ENCODE assay signal across 9 cellular contexts in genomic region chr1:150627821-150628410, GRCh38. TPM values are rescaled to one million over a fixed set of nuclear protein-coding genes. Genes with fewer than 3 reads are reported as not detected.
DNase-seq lines count a peak whose midpoint lies in the region; ATAC-seq and TF ChIP-seq lines count a peak whose summit lies in the region.
"Had no signal": no experiment of that assay in that cellular context is flagged by ENCODE, and none has a peak within 500 bp of the region (broad histone marks: within the 10 kb centered on the region; RNA-seq: fewer than 3 reads in every experiment).

No MANE protein-coding gene starts in this region.

- H3K4ac ChIP-seq in IMR-90 (ENCODE audit: low read depth, low read length), result no peak overlapping the region

- intact Hi-C loops in IMR-90 (cut with micrococcal nuclease), result loop anchor here (2.0 kb wide), 1 partner anchor 185 kb away; no protein-coding TSS in a partner anchor
- intact Hi-C loops in naive thymus-derived CD4-positive, alpha-beta T cell (cut with micrococcal nuclease), result loop anchor here (2.0 to 5.0 kb wide), 5 partner anchors 67 to 359 kb away; partner anchors contain the start of genes APH1A (in 1 of the 2), CERS2 (in 1 of the 2), CTSS (in 1 of the 2) and SETDB1 (in 1 of the 2)

- no peak for TF ChIP-seq POLR2A in IMR-90 (IDR thresholded peaks at IDR 0.05; ENCODE audit: low read depth, low read length)

- H3K79me1 ChIP-seq in IMR-90 (ENCODE audit: low read depth in 1 of 2, low read length in 2 of 2), result peaks cover 27 to 47% of the 10 kb centered on the region in 2 experiments

- H3K4me1 Mint-ChIP-seq in naive thymus-derived CD4-positive, alpha-beta T cell, result peaks cover 0 to 52% (median 19%) of the 10 kb centered on the region in 7 donors

- no CpG with 5 or more reads among the region's 5 CpGs for WGBS in IMR-90 (ENCODE audit: extremely low coverage in 2 of 2, insufficient read length in 1 of 2), 2 experiments
- WGBS in ectodermal cell, 2 experiments, result 83 to 85% methylated on average over 5 of the region's 5 CpGs

- POLR2A ChIA-PET in IMR-90 (lab: Charles Lee; ENCODE audit: unreplicated experiment), result no interaction called here
- POLR2A ChIA-PET in naive thymus-derived CD4-positive, alpha-beta T cell (lab: Charles Lee), result interaction anchor here (0.6 to 5.8 kb wide), 15 partner anchors 13 to 1001 kb away, joined by 3 to 107 read pairs (median 4); partner anchors contain the start of genes FALEC, MCL1 and RPRD2

- H3K9me3 ChIP-seq in BLaER1, result no peaks in the 10 kb centered on the region
- H3K9me3 ChIP-seq in IMR-90 (ENCODE audit: control insufficient read depth, insufficient read depth, low read length), result no peaks in the 10 kb centered on the region
- H3K9me3 ChIP-seq in ectodermal cell (ENCODE audit: control insufficient read depth, low read length), result no peaks in the 10 kb centered on the region
- H3K9me3 ChIP-seq in naive thymus-derived CD4-positive, alpha-beta T cell (ENCODE audit: control insufficient read depth in 2 of 3, low read length in 3 of 3), result no peaks in the 10 kb centered on the region

- H3K36me3 Mint-ChIP-seq in naive thymus-derived CD4-positive, alpha-beta T cell, result peaks cover 4 to 37% (median 22%) of the 10 kb centered on the region in 5 donors

- H2BK5ac ChIP-seq in IMR-90 (ENCODE audit: low read depth, low read length, poor library complexity, severe bottlenecking), result no peak overlapping the region

- H2BK120ac ChIP-seq in IMR-90 (ENCODE audit: low read depth, low read length), result no peak overlapping the region

- CTCF ChIA-PET in IMR-90 (lab: Yijun Ruan, JAX), result interaction anchor here (0.6 kb wide), 2 partner anchors 95 to 221 kb away, joined by 3 read pairs; no protein-coding TSS in a partner anchor
- CTCF ChIA-PET in naive thymus-derived CD4-positive, alpha-beta T cell (lab: Charles Lee), result interaction anchor here (0.6 to 4.0 kb wide), 4 partner anchors 10 to 66 kb away, joined by 3 to 57 read pairs (median 4); partner anchors contain the start of gene MCL1

- peak overlapping the region in 3 of 10 donors; percentile 39 to 64 (median 45) for H3K4me3 Mint-ChIP-seq in naive thymus-derived CD4-positive, alpha-beta T cell

- no peak overlapping the region for H3K14ac ChIP-seq in IMR-90 (replicated peaks; ENCODE audit: low read depth, low read length)

- no peak overlapping the region for H2BK20ac ChIP-seq in IMR-90 (ENCODE audit: low read depth, low read length)

- no peak for TF ChIP-seq CTCF in IMR-90 (conservative IDR thresholded peaks at IDR 0.05; ENCODE audit: low read depth, low read length)

- no peak for ATAC-seq in IMR-90 (ENCODE audit: low read depth)
- no peak for ATAC-seq in naive thymus-derived CD4-positive, alpha-beta T cell

- H4K20me1 ChIP-seq in BLaER1 (peaks cover 16% of the 10 kb centered on the region; the same call in 1 of the 2 replicates), IMR-90 (ENCODE audit: insufficient read depth, low read length) (no peaks in the 10 kb centered on the region; the same call in 1 of the 2 replicates)

- H4K5ac ChIP-seq in IMR-90 (ENCODE audit: low read depth, low read length), result no peak overlapping the region

- TF ChIP-seq RAD21 in IMR-90 (IDR thresholded peaks at IDR 0.05; ENCODE audit: low read length), result no peak

- peaks cover 26% of the 10 kb centered on the region for H3K4me1 ChIP-seq in BLaER1
- no peaks in the 10 kb centered on the region; the same call in 1 of the 2 replicates for H3K4me1 ChIP-seq in IMR-90 (ENCODE audit: control insufficient read depth, insufficient read depth, low read length)
- H3K4me1 ChIP-seq in ectodermal cell (ENCODE audit: control insufficient read depth, insufficient read depth, low read length), result no peaks in the 10 kb centered on the region
- H3K4me1 ChIP-seq in naive thymus-derived CD4-positive, alpha-beta T cell (ENCODE audit: control insufficient read depth in 2 of 2, insufficient read depth in 2 of 2, low read length in 2 of 2), result peaks cover 15 to 18% of the 10 kb centered on the region in 2 donors

- DNase-seq in IMR-90 (no peak), hepatic stellate cell (ENCODE audit: low spot score) (no peak), C1 segment of cervical spinal cord (lab: John Stamatoyannopoulos, UW) (no peak), medulla oblongata (ENCODE audit: extremely low spot score) (no peak)
- no peak for DNase-seq in naive thymus-derived CD4-positive, alpha-beta T cell
- DNase-seq in stimulated activated CD4-positive, alpha-beta T cell treated with anti-CD3 and anti-CD28 coated beads, Interleukin-15, amount 100 ng/mL, for 24 hours, result no peak
- DNase-seq: islet precursor cell had no signal

- dilution Hi-C loops in IMR-90 (cut with HindIII; ENCODE audit: low sequenced_read_pairs, unreplicated experiment), result no loop called here

- H3K23ac ChIP-seq in IMR-90 (ENCODE audit: low read depth, low read length), result no peak overlapping the region

- no TSS peak for BruUV-seq in IMR-90 (replicated peaks; lab: Mats Ljungman, UMichigan)

- H3K56ac ChIP-seq in IMR-90 (ENCODE audit: extremely low read depth, insufficient read depth, low read length), result no peak overlapping the region

- peaks cover 3% of the 10 kb centered on the region for H3K9me1 ChIP-seq in IMR-90 (ENCODE audit: insufficient read depth, low read length)

- H3K9ac ChIP-seq in BLaER1 (peak overlapping the region; percentile 88), IMR-90 (ENCODE audit: low read depth, low read length) (no peak overlapping the region)

- H3K27ac ChIP-seq in BLaER1 (no peak overlapping the region; the same call in 1 of the 2 replicates), IMR-90 (ENCODE audit: insufficient read depth, low read length) (no peak overlapping the region), ectodermal cell (ENCODE audit: insufficient read depth, low read depth, low read length, poor library complexity, severe bottlenecking) (no peak overlapping the region)
- H3K27ac ChIP-seq in naive thymus-derived CD4-positive, alpha-beta T cell (ENCODE audit: low read depth, low read length), result peak overlapping the region; percentile 98

- no peaks in the 10 kb centered on the region for H3K27me3 Mint-ChIP-seq in naive thymus-derived CD4-positive, alpha-beta T cell

- peaks cover 50% of the 10 kb centered on the region for H3K36me3 ChIP-seq in BLaER1
- H3K36me3 ChIP-seq in IMR-90 (ENCODE audit: control insufficient read depth, insufficient read depth, low read length), result peaks cover 14% of the 10 kb centered on the region
- peaks cover 33% of the 10 kb centered on the region for H3K36me3 ChIP-seq in ectodermal cell (ENCODE audit: control insufficient read depth, insufficient read depth, low read length)
- peaks cover 4 to 43% (median 34%) of the 10 kb centered on the region in 3 experiments for H3K36me3 ChIP-seq in naive thymus-derived CD4-positive, alpha-beta T cell (ENCODE audit: control insufficient read depth in 2 of 3, insufficient read depth in 3 of 3, low read length in 3 of 3)

- H3K27me3 ChIP-seq in BLaER1, result no peaks in the 10 kb centered on the region
- H3K27me3 ChIP-seq in IMR-90 (ENCODE audit: control insufficient read depth, insufficient read depth, low read length), result no peaks in the 10 kb centered on the region
- no peaks in the 10 kb centered on the region for H3K27me3 ChIP-seq in ectodermal cell (ENCODE audit: control insufficient read depth, insufficient read depth, low read length, poor library complexity, severe bottlenecking)
- H3K27me3 ChIP-seq in naive thymus-derived CD4-positive, alpha-beta T cell (ENCODE audit: control insufficient read depth in 2 of 2, insufficient read depth in 2 of 2, low read length in 2 of 2), result no peaks in the 10 kb centered on the region

- H2AFZ ChIP-seq in IMR-90 (replicated peaks; ENCODE audit: low read length, poor library complexity), result no peak overlapping the region

- H3K18ac ChIP-seq in IMR-90 (ENCODE audit: low read depth, low read length), result no peak overlapping the region

- H4K8ac ChIP-seq in IMR-90 (ENCODE audit: low read depth in 2 of 2, low read length in 2 of 2), result no peak overlapping the region

- H3K4me2 ChIP-seq in BLaER1 (peak overlapping the region; percentile 78), IMR-90 (ENCODE audit: low read depth, low read length) (peak overlapping the region; percentile 76)

- H3K4me3 ChIP-seq in BLaER1 (peak overlapping the region; percentile 73), IMR-90 (ENCODE audit: insufficient read depth, low read depth, low read length) (no peak overlapping the region), ectodermal cell (ENCODE audit: insufficient read depth, low read depth, low read length) (peak overlapping the region; percentile 60)
- H3K4me3 ChIP-seq in naive thymus-derived CD4-positive, alpha-beta T cell (ENCODE audit: low read length), result peak overlapping the region; percentile 88

- peak overlapping the region in 5 of 9 donors; percentile 27 to 60 (median 40) for H3K27ac Mint-ChIP-seq in naive thymus-derived CD4-positive, alpha-beta T cell

- H2BK15ac ChIP-seq in IMR-90 (ENCODE audit: low read depth, low read length), result no peak overlapping the region

- no peak overlapping the region for H4K91ac ChIP-seq in IMR-90 (ENCODE audit: insufficient read depth, low read depth, low read length)

- H2AK9ac ChIP-seq in IMR-90 (replicated peaks; ENCODE audit: low read depth, low read length, poor library complexity), result no peak overlapping the region

- no peak overlapping the region for H2AK5ac ChIP-seq in IMR-90 (ENCODE audit: low read depth, low read length)

- in situ Hi-C loops in IMR-90 (cut with MboI; ENCODE audit: low sequenced_read_pairs), result no loop called here

- H3K9me3 Mint-ChIP-seq in naive thymus-derived CD4-positive, alpha-beta T cell, result no peaks in the 10 kb centered on the region

TF ChIP-seq in IMR-90, 13 proteins besides CTCF, POLR2A, EP300 and RAD21:
- TF ChIP-seq CEBPB (IDR thresholded peaks at IDR 0.05; ENCODE audit: low read depth, low read length), result no peak

RNA-seq across cellular contexts. Expression of gene ENSA, which starts 1.5 kb away (rescaled TPM):
- 53.2 and 62.8 TPM in 2 replicates for total RNA-seq in IMR-90 (2012; rRNA removed)
- 89.4 and 96.5 TPM in 2 replicates for polyA plus RNA-seq in IMR-90 (2012; rRNA removed)
- polyA plus RNA-seq in IMR-90 (2012; cell fraction: cytosol; rRNA removed), result 15.3 and 27.8 TPM in 2 replicates
- polyA plus RNA-seq in IMR-90 (2012; cell fraction: nucleus; rRNA removed; ENCODE audit: low replicate concordance), result 6.4 and 30.3 TPM in 2 replicates
- 165 TPM for polyA plus RNA-seq in ectodermal cell (2013, experiment 1 of 4)
- 142 TPM for polyA plus RNA-seq in ectodermal cell (2013, experiment 2 of 4)
- 126 TPM for polyA plus RNA-seq in ectodermal cell (2013, experiment 3 of 4)
- 121 TPM for polyA plus RNA-seq in ectodermal cell (2013, experiment 4 of 4)
- 100 to 1,000 TPM in 4 of 5 experiments, 10 to 100 TPM in 1; 97.2 to 178 (median 157) TPM for total RNA-seq in naive thymus-derived CD4-positive, alpha-beta T cell
- 10 to 100 TPM; 59.4 to 60.0 TPM for polyA plus RNA-seq in naive thymus-derived CD4-positive, alpha-beta T cell

RNA-seq across cellular contexts. Expression of gene MCL1, which starts 48.5 kb away (rescaled TPM):
- total RNA-seq in IMR-90 (2012; rRNA removed), result 142 and 212 TPM in 2 replicates
- polyA plus RNA-seq in IMR-90 (2012; rRNA removed), result 79.5 and 88.4 TPM in 2 replicates
- 32.7 and 42.7 TPM in 2 replicates for polyA plus RNA-seq in IMR-90 (2012; cell fraction: cytosol; rRNA removed)
- polyA plus RNA-seq in IMR-90 (2012; cell fraction: nucleus; rRNA removed; ENCODE audit: low replicate concordance), result 327 and 737 TPM in 2 replicates
- 165 TPM for polyA plus RNA-seq in ectodermal cell (2013, experiment 1 of 4)
- polyA plus RNA-seq in ectodermal cell (2013, experiment 2 of 4), result 171 TPM
- 114 TPM for polyA plus RNA-seq in ectodermal cell (2013, experiment 3 of 4)
- 126 TPM for polyA plus RNA-seq in ectodermal cell (2013, experiment 4 of 4)
- total RNA-seq in naive thymus-derived CD4-positive, alpha-beta T cell, result 1,000 to 10,000 TPM in 1 of 5 experiments, 100 to 1,000 TPM in 4; 302 to 1,400 (median 377) TPM
- polyA plus RNA-seq in naive thymus-derived CD4-positive, alpha-beta T cell, result 100 to 1,000 TPM; 171 to 172 TPM
